Comparison of ENCODE assay signal across 8 cellular contexts in genomic region chr2:37343537-37344434, GRCh38. TPM values are rescaled to one million over a fixed set of nuclear protein-coding genes. Genes with fewer than 3 reads are reported as not detected.
DNase-seq lines count a peak whose midpoint lies in the region; ATAC-seq and TF ChIP-seq lines count a peak whose summit lies in the region.

No MANE protein-coding gene starts in this region.

- H3K27me3 Mint-ChIP-seq in CD4-positive, CD25-positive, alpha-beta regulatory T cell, result peaks cover 71% of the 10 kb centered on the region

- peak overlapping the region in 1 of 3 donors; percentile 64 for H3K27ac Mint-ChIP-seq in CD4-positive, CD25-positive, alpha-beta regulatory T cell

- DNase-seq in CD4-positive, CD25-positive, alpha-beta regulatory T cell, result no peak
- DNase-seq in adipocyte (ENCODE audit: low read depth), result peak; percentile 55
- DNase-seq in sigmoid colon, result no peak
- DNase-seq in activated CD4-positive, alpha-beta T cell treated with anti-CD3 and anti-CD28 coated beads, Interleukin-2, amount 50 U/mL, for 48 hours, result no peak
- DNase-seq in stimulated activated CD4-positive, alpha-beta T cell treated with anti-CD3 and anti-CD28 coated beads, Interleukin-12 subunit alpha, Interleukin-12 subunit beta, amount 100 ng/mL, for 4 hours, result no peak

- no peaks in the 10 kb centered on the region for H3K9me3 Mint-ChIP-seq in CD4-positive, CD25-positive, alpha-beta regulatory T cell

- peaks cover 0 to 9% (median 1%) of the 10 kb centered on the region in 4 donors for H3K4me1 Mint-ChIP-seq in CD4-positive, CD25-positive, alpha-beta regulatory T cell

- no peak for TF ChIP-seq POLR2A in sigmoid colon (IDR thresholded peaks at IDR 0.05)

- no peak for TF ChIP-seq EP300 in sigmoid colon (IDR thresholded peaks at IDR 0.05)

- H3K27me3 ChIP-seq in CD4-positive, CD25-positive, alpha-beta regulatory T cell (ENCODE audit: control insufficient read depth, insufficient read depth, low read length), result peaks cover 25% of the 10 kb centered on the region
- peaks cover 15% of the 10 kb centered on the region for H3K27me3 ChIP-seq in HUES64 (ENCODE audit: insufficient read depth, low read length)
- H3K27me3 ChIP-seq in adipocyte (replicated peaks; ENCODE audit: control insufficient read depth, insufficient read depth, low read length), result no peaks in the 10 kb centered on the region
- H3K27me3 ChIP-seq in sigmoid colon, result no peaks in the 10 kb centered on the region

- H3K9me3 ChIP-seq in CD4-positive, CD25-positive, alpha-beta regulatory T cell (ENCODE audit: control insufficient read depth in 2 of 2, low read length in 2 of 2), result no peaks in the 10 kb centered on the region
- no peaks in the 10 kb centered on the region for H3K9me3 ChIP-seq in HUES64 (ENCODE audit: insufficient read depth, low read depth, low read length)
- H3K9me3 ChIP-seq in adipocyte (ENCODE audit: control insufficient read depth, low read length), result no peaks in the 10 kb centered on the region
- H3K9me3 ChIP-seq in sigmoid colon, result no peaks in the 10 kb centered on the region

- H3K36me3 ChIP-seq in CD4-positive, CD25-positive, alpha-beta regulatory T cell (ENCODE audit: control insufficient read depth, insufficient read depth, low read length), result no peaks in the 10 kb centered on the region
- H3K36me3 ChIP-seq in HUES64 (ENCODE audit: insufficient read depth, low read length), result no peaks in the 10 kb centered on the region
- H3K36me3 ChIP-seq in adipocyte (ENCODE audit: control insufficient read depth, insufficient read depth, low read length, severe bottlenecking), result no peaks in the 10 kb centered on the region
- H3K36me3 ChIP-seq in sigmoid colon, result no peaks in the 10 kb centered on the region

- intact Hi-C loops in sigmoid colon (cut with DNase I), result loop anchor here (2.0 kb wide), 2 partner anchors 17 to 33 kb away; no protein-coding TSS in a partner anchor

- H3K4me3 Mint-ChIP-seq in CD4-positive, CD25-positive, alpha-beta regulatory T cell, result peak overlapping the region; percentile 40 to 83 (median 64)

- H3K9ac ChIP-seq in HUES64 (ENCODE audit: low read depth, low read length), result no peak overlapping the region
- H3K9ac ChIP-seq in adipocyte (ENCODE audit: low read length), result peak overlapping the region; percentile 66

- TF ChIP-seq CTCF in sigmoid colon (IDR thresholded peaks at IDR 0.05), result peak in 3 of 4 experiments; percentile 24 to 47 (median 26)

- 80% methylated on average over 6 of the region's 7 CpGs for WGBS in HUES64
- 83% methylated on average over 7 of the region's 7 CpGs for WGBS in sigmoid colon, 2 donors

- ATAC-seq in CD4-positive, CD25-positive, alpha-beta regulatory T cell (ENCODE audit: low read depth in 2 of 2), result no peak
- ATAC-seq in HG03460 (IDR thresholded peaks at IDR 0.05; ENCODE audit: unreplicated experiment), result no peak

- H3K4me3 ChIP-seq in CD4-positive, CD25-positive, alpha-beta regulatory T cell (ENCODE audit: low read depth, low read length), result no peak overlapping the region
- H3K4me3 ChIP-seq in HUES64 (ENCODE audit: low read length) (peak overlapping the region; percentile 77), adipocyte (ENCODE audit: low read length) (peak overlapping the region; percentile 84), iPS-11a (ENCODE audit: low read depth, low read length) (peak overlapping the region; percentile 63), sigmoid colon (peak overlapping the region; percentile 63 to 77 (median 70))

- H3K27ac ChIP-seq in CD4-positive, CD25-positive, alpha-beta regulatory T cell (ENCODE audit: insufficient read depth, low read length, poor library complexity, severe bottlenecking), result no peak overlapping the region
- H3K27ac ChIP-seq in HUES64 (ENCODE audit: low read depth, low read length), result no peak overlapping the region
- H3K27ac ChIP-seq in sigmoid colon, result peak overlapping the region in 3 of 4 donors; percentile 85 to 95 (median 85)

- H3K36me3 Mint-ChIP-seq in CD4-positive, CD25-positive, alpha-beta regulatory T cell, result no peaks in the 10 kb centered on the region

- H3K4me1 ChIP-seq in CD4-positive, CD25-positive, alpha-beta regulatory T cell (ENCODE audit: control insufficient read depth, insufficient read depth, low read length, poor library complexity, severe bottlenecking), result peaks cover 14% of the 10 kb centered on the region
- peaks cover 15% of the 10 kb centered on the region for H3K4me1 ChIP-seq in HUES64 (ENCODE audit: insufficient read depth, low read length)
- peaks cover 15% of the 10 kb centered on the region for H3K4me1 ChIP-seq in adipocyte (ENCODE audit: control insufficient read depth, insufficient read depth, low read length)
- H3K4me1 ChIP-seq in sigmoid colon, result peaks cover 0 to 30% (median 17%) of the 10 kb centered on the region in 4 donors

RNA-seq across cellular contexts. Expression of gene QPCT, which starts 0.6 kb away (rescaled TPM):
- total RNA-seq in CD4-positive, CD25-positive, alpha-beta regulatory T cell, result not detected
- under 1 TPM in 2 of 4 donors, not detected in 2; 0.30 to 0.39 TPM for polyA plus RNA-seq in CD4-positive, CD25-positive, alpha-beta regulatory T cell
- 7.3 TPM for polyA plus RNA-seq in HUES64 (2013, experiment 1 of 2)
- 11.2 TPM for polyA plus RNA-seq in HUES64 (2013, experiment 2 of 2)
- total RNA-seq in sigmoid colon, result 10 to 100 TPM; 65.8 to 94.9 (median 75.0) TPM
- 1 to 10 TPM; 1.2 to 5.9 (median 2.5) TPM for polyA plus RNA-seq in sigmoid colon

RNA-seq across cellular contexts. Expression of gene PRKD3, which starts 19.2 kb away (rescaled TPM):
- 19.7 TPM for total RNA-seq in CD4-positive, CD25-positive, alpha-beta regulatory T cell
- polyA plus RNA-seq in CD4-positive, CD25-positive, alpha-beta regulatory T cell, result 10 to 100 TPM in 2 of 4 donors, 1 to 10 TPM in 2; 5.3 to 16.9 (median 12.2) TPM
- 41.3 TPM for polyA plus RNA-seq in HUES64 (2013, experiment 1 of 2)
- 44.4 TPM for polyA plus RNA-seq in HUES64 (2013, experiment 2 of 2)
- total RNA-seq in sigmoid colon, result 10 to 100 TPM; 53.9 to 78.8 (median 71.9) TPM
- polyA plus RNA-seq in sigmoid colon, result 10 to 100 TPM in 1 of 3 donors, 1 to 10 TPM in 2; 4.4 to 11.0 (median 6.0) TPM

Comparison
In these comparisons a context has a peak if more than half of its experiments do, and no peak if none do; other contexts are left out.
1. H3K27ac ChIP-seq: peak in sigmoid colon (3 of 4); none in CD4-positive, CD25-positive, alpha-beta regulatory T cell (single experiment) and HUES64 (single experiment).
2. RNA of gene QPCT, which starts 0.6 kb away (total RNA-seq): 65.8 to 94.9 TPM in sigmoid colon; not detected in CD4-positive, CD25-positive, alpha-beta regulatory T cell (single experiment); every median in the first group is over 10 times any median in the second.